In genomic region chr2:177352441-177353070, GRCh38 we compare ENCODE assay signal across 11 cellular contexts. TPM values are rescaled to one million over a fixed set of nuclear protein-coding genes. Genes with fewer than 3 reads are reported as not detected.
DNase-seq lines count a peak whose midpoint lies in the region; ATAC-seq lines count a peak whose summit lies in the region.
"Had no signal": no experiment of that assay in that cellular context is flagged by ENCODE, and none has a peak within 500 bp of the region (broad histone marks: within the 10 kb centered on the region; RNA-seq: fewer than 3 reads in every experiment).

No MANE protein-coding gene starts in this region.

- no peak for ATAC-seq in HG03432 (IDR thresholded peaks at IDR 0.05; ENCODE audit: unreplicated experiment)
- ATAC-seq: activated CD4-positive, CD25-positive, alpha-beta regulatory T cell treated with anti-CD3 and anti-CD28 coated beads, Interleukin-2, amount 50 U/mL, for 24 hours had no signal

- peaks cover 15% of the 10 kb centered on the region for H3K4me1 Mint-ChIP-seq in activated naive CD4-positive, alpha-beta T cell treated with anti-CD3 and anti-CD28 coated beads, Interleukin-2, amount 50 U/mL, for 24 hours
- H3K4me1 Mint-ChIP-seq in activated naive CD4-positive, alpha-beta T cell treated with anti-CD3 and anti-CD28 coated beads, Interleukin-2, amount 10 ng/mL, durations not matched to agents 7 days and 5 days: no peaks in the 10 kb centered on the region

- no peak overlapping the region for H3K4me3 Mint-ChIP-seq in activated naive CD4-positive, alpha-beta T cell treated with anti-CD3 and anti-CD28 coated beads, Interleukin-2, amount 50 U/mL, for 24 hours
- no peak overlapping the region for H3K4me3 Mint-ChIP-seq in activated naive CD4-positive, alpha-beta T cell treated with anti-CD3 and anti-CD28 coated beads, Interleukin-2, amount 10 ng/mL, durations not matched to agents 7 days and 5 days

- H3K9me3 Mint-ChIP-seq in activated naive CD4-positive, alpha-beta T cell treated with anti-CD3 and anti-CD28 coated beads, Interleukin-2, amount 50 U/mL, for 24 hours: no peaks in the 10 kb centered on the region
- H3K9me3 Mint-ChIP-seq in activated naive CD4-positive, alpha-beta T cell treated with anti-CD3 and anti-CD28 coated beads, Interleukin-2, amount 10 ng/mL, durations not matched to agents 7 days and 5 days: no peaks in the 10 kb centered on the region

- H3K36me3 Mint-ChIP-seq in activated naive CD4-positive, alpha-beta T cell treated with anti-CD3 and anti-CD28 coated beads, Interleukin-2, amount 50 U/mL, for 24 hours: peaks cover 4% of the 10 kb centered on the region
- H3K36me3 Mint-ChIP-seq in activated naive CD4-positive, alpha-beta T cell treated with anti-CD3 and anti-CD28 coated beads, Interleukin-2, amount 10 ng/mL, durations not matched to agents 7 days and 5 days: no peaks in the 10 kb centered on the region

- CTCF ChIA-PET in activated naive CD4-positive, alpha-beta T cell treated with anti-CD3 and anti-CD28 coated beads, Interleukin-2, amount 10 ng/mL, durations not matched to agents 7 days and 5 days (lab: Charles Lee): interaction anchor here (0.8 to 1.4 kb wide), 2 partner anchors 39 to 188 kb away, joined by 3 to 4 read pairs; no protein-coding TSS in a partner anchor

- peak overlapping the region; percentile 19 for H3K27ac Mint-ChIP-seq in activated naive CD4-positive, alpha-beta T cell treated with anti-CD3 and anti-CD28 coated beads, Interleukin-2, amount 50 U/mL, for 24 hours
- no peak overlapping the region for H3K27ac Mint-ChIP-seq in activated naive CD4-positive, alpha-beta T cell treated with anti-CD3 and anti-CD28 coated beads, Interleukin-2, amount 10 ng/mL, durations not matched to agents 7 days and 5 days

- DNase-seq in activated naive CD4-positive, alpha-beta T cell treated with anti-CD3 and anti-CD28 coated beads, Interleukin-2, amount 10 ng/mL, durations not matched to agents 7 days and 5 days: no peak
- DNase-seq in dermis blood vessel endothelial cell: peak; percentile 40
- peak; percentile 45 for DNase-seq in medulla oblongata (ENCODE audit: extremely low spot score)
- DNase-seq in HPDE6-E6E7 (ENCODE audit: extremely low spot score): no peak
- no peak for DNase-seq in DMS153 treated with DMSO at 0.1 percent for 48 hours (lab: John Stamatoyannopoulos, UW; ENCODE audit: unreplicated experiment)
- no peak for DNase-seq in activated CD4-positive, alpha-beta T cell treated with anti-CD3 and anti-CD28 coated beads, Interleukin-2, amount 50 U/mL, for 1 hour
- DNase-seq: effector memory CD4-positive, alpha-beta T cell; NCI-H1930 had no signal

- H3K27me3 Mint-ChIP-seq in activated naive CD4-positive, alpha-beta T cell treated with anti-CD3 and anti-CD28 coated beads, Interleukin-2, amount 50 U/mL, for 24 hours: no peaks in the 10 kb centered on the region
- H3K27me3 Mint-ChIP-seq in activated naive CD4-positive, alpha-beta T cell treated with anti-CD3 and anti-CD28 coated beads, Interleukin-2, amount 10 ng/mL, durations not matched to agents 7 days and 5 days: no peaks in the 10 kb centered on the region

RNA-seq across cellular contexts. Expression of gene AGPS, which starts 40.0 kb away (rescaled TPM):
- 96.8 and 108 TPM in 2 replicates for total RNA-seq in dermis blood vessel endothelial cell

Comparison
In these comparisons a context has a peak if more than half of its experiments do, and no peak if none do; other contexts are left out.
1. DNase-seq: peak in dermis blood vessel endothelial cell (single experiment) and medulla oblongata (single experiment); none in activated naive CD4-positive, alpha-beta T cell treated with anti-CD3 and anti-CD28 coated beads, Interleukin-2, amount 10 ng/mL, durations not matched to agents 7 days and 5 days (single experiment), HPDE6-E6E7 (single experiment), DMS153 treated with DMSO at 0.1 percent for 48 hours (single experiment) and activated CD4-positive, alpha-beta T cell treated with anti-CD3 and anti-CD28 coated beads, Interleukin-2, amount 50 U/mL, for 1 hour (single experiment).